9 cellular contexts compared by ENCODE assay signal in the genomic region with DNA sequence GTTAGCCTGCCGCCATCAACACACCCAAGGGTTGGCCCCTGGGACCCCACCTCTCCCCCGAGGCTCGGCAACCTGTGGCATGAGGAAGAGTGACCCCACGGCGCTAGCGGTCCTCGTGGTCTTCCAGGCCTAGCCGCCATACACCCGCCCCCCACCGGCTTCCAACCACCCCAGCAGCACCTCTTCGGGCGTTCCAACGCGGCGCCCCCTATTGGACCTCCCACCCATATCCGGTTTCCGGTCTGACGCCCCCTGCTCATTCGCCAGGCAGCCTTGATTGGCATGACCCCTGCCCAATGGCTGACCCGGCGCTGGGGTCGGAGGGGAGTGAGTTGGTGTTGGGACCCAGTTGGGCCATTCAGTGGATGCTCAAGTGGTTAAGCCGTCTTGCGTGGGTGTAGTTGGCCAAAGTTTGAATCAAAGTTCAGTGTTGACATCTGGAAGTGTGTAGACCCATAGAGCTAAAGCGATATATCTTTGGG. TPM values are rescaled to one million over a fixed set of nuclear protein-coding genes. Genes with fewer than 3 reads are reported as not detected.
DNase-seq lines count a peak whose midpoint lies in the region; ATAC-seq and TF ChIP-seq lines count a peak whose summit lies in the region.
"Had no signal": no experiment of that assay in that cellular context is flagged by ENCODE, and none has a peak within 500 bp of the region (broad histone marks: within the 10 kb centered on the region; RNA-seq: fewer than 3 reads in every experiment).

GNAS-AS1 (minus strand) TSS at position 210 of the 482 bp plus-strand sequence.

- peaks cover 17 to 34% (median 26%) of the 10 kb centered on the region in 3 donors for H3K27me3 ChIP-seq in gastrocnemius medialis

- TF ChIP-seq POLR2A in gastrocnemius medialis (IDR thresholded peaks at IDR 0.05) = no peak

- no peaks in the 10 kb centered on the region for H3K9me3 ChIP-seq in gastrocnemius medialis
- H3K9me3 ChIP-seq: A549 had no signal

- intact Hi-C loops in gastrocnemius medialis (cut with DNase I; ENCODE audit: low total_unique reads) = loop anchor here (10.0 kb wide), 1 partner anchor 196 kb away; the partner anchor contains the start of gene STX16

- DNase-seq in NCI-H82 (lab: John Stamatoyannopoulos, UW) (peak; percentile 70), NCI-H82 treated with DMSO at 0.1 percent for 48 hours (lab: John Stamatoyannopoulos, UW; ENCODE audit: unreplicated experiment) (no peak), T follicular helper cell (ENCODE audit: low read depth) (peak; percentile 69), amniotic epithelial cell (ENCODE audit: low read depth) (peak; percentile 88), hepatic stellate cell (ENCODE audit: low spot score) (peak; percentile 97), gastrocnemius medialis (peak; percentile 48 to 80), OCI-M2 (lab: John Stamatoyannopoulos, UW; ENCODE audit: unreplicated experiment) (no peak)

- no peaks in the 10 kb centered on the region for H3K4me1 ChIP-seq in gastrocnemius medialis
- H3K4me1 ChIP-seq: A549 had no signal

- peak within 1 kb of the TSS; percentile 53 to 64 (median 58) for H3K4me3 ChIP-seq in gastrocnemius medialis
- H3K4me3 ChIP-seq: A549 had no signal

- in situ Hi-C loops in gastrocnemius medialis (cut with MboI; ENCODE audit: low sequenced_read_pairs in 4 of 4) = loop anchor here in 3 of 4 donors (25.0 kb wide), 3 partner anchors 562 to 613 kb away; partner anchors contain the start of gene ANKRD60 (in 1 of the 3)

- ATAC-seq in HG03280 (IDR thresholded peaks at IDR 0.05; ENCODE audit: unreplicated experiment) (peak; percentile 87), gastrocnemius medialis (peak; percentile 50 to 63)
- ATAC-seq: A549 had no signal

- H3K27ac ChIP-seq in gastrocnemius medialis = peak within 1 kb of the TSS in 1 of 4 donors; percentile 44
- H3K27ac ChIP-seq: A549 had no signal

- no peaks in the 10 kb centered on the region for H3K36me3 ChIP-seq in gastrocnemius medialis

- TF ChIP-seq CTCF in gastrocnemius medialis (IDR thresholded peaks at IDR 0.05 in 4 of 5, conservative IDR thresholded peaks at IDR 0.05 in 1 of 5) = no peak

RNA-seq across cellular contexts. Expression of gene GNAS-AS1, which starts in this region (rescaled TPM):
- total RNA-seq in gastrocnemius medialis = not detected

Comparison
In these comparisons a context has a peak if more than half of its experiments do, and no peak if none do; other contexts are left out.
1. DNase-seq: peak in NCI-H82 (single experiment), T follicular helper cell (single experiment), amniotic epithelial cell (single experiment) and hepatic stellate cell (single experiment); none in NCI-H82 treated with DMSO at 0.1 percent for 48 hours (single experiment) and OCI-M2 (single experiment).
2. Peak in DNase-seq, ATAC-seq and H3K4me3 ChIP-seq in gastrocnemius medialis; RNA of the gene not detected or under 1 TPM.